13 cellular contexts compared by ENCODE assay signal in genomic region chr2:226760412-226761194, GRCh38. TPM values are rescaled to one million over a fixed set of nuclear protein-coding genes. Genes with fewer than 3 reads are reported as not detected.
DNase-seq lines count a peak whose midpoint lies in the region; ATAC-seq and TF ChIP-seq lines count a peak whose summit lies in the region.
"Had no signal": no experiment of that assay in that cellular context is flagged by ENCODE, and none has a peak within 500 bp of the region (broad histone marks: within the 10 kb centered on the region; RNA-seq: fewer than 3 reads in every experiment).

No MANE protein-coding gene starts in this region.

- H3K4me1 Mint-ChIP-seq in activated T-cell treated with anti-CD3 and anti-CD28 coated beads, Interleukin-2, amount 50 U/mL, for 4 hours (ENCODE audit: low read depth) = no peaks in the 10 kb centered on the region

- 0% methylated on average over 1 of the region's 2 CpGs; no CpG with 5 or more reads in 1 of the 2 experiments for WGBS in IMR-90 (ENCODE audit: extremely low coverage in 2 of 2, insufficient read length in 1 of 2), 2 experiments
- 48% methylated on average over 2 of the region's 2 CpGs for WGBS in liver
- 81 to 84% methylated on average over 2 of the region's 2 CpGs for WGBS in tibial nerve, 2 donors

- H3K36me3 ChIP-seq in IMR-90 (ENCODE audit: control insufficient read depth, insufficient read depth, low read length) (peaks cover 21% of the 10 kb centered on the region), liver (ENCODE audit: control insufficient read depth in 4 of 4, insufficient read depth in 3 of 4, low read depth in 1 of 4, low read length in 3 of 4) (peaks cover 0 to 3% (median 0%) of the 10 kb centered on the region in 4 donors), tibial nerve (no peaks in the 10 kb centered on the region)

- peak overlapping the region; percentile 0 to 4; a peak in 1 of 4 replicates for H4K8ac ChIP-seq in IMR-90 (ENCODE audit: low read depth in 2 of 2, low read length in 2 of 2)

- CTCF ChIA-PET in IMR-90 (lab: Yijun Ruan, JAX) = interaction anchor here (0.5 to 1.3 kb wide), 2 partner anchors 13 to 234 kb away, joined by 3 read pairs; no protein-coding TSS in a partner anchor

- TF ChIP-seq POLR2A in IMR-90 (IDR thresholded peaks at IDR 0.05; ENCODE audit: low read depth, low read length) = no peak
- TF ChIP-seq POLR2A in tibial nerve (IDR thresholded peaks at IDR 0.05) = no peak

- no peaks in the 10 kb centered on the region for H3K27me3 Mint-ChIP-seq in activated T-cell treated with anti-CD3 and anti-CD28 coated beads, Interleukin-2, amount 50 U/mL, for 4 hours (ENCODE audit: low read depth)
- H3K27me3 Mint-ChIP-seq: CD4-positive, alpha-beta T cell had no signal

- peaks cover 3% of the 10 kb centered on the region for H3K36me3 Mint-ChIP-seq in activated T-cell treated with anti-CD3 and anti-CD28 coated beads, Interleukin-2, amount 50 U/mL, for 4 hours (ENCODE audit: insufficient read depth)

- in situ Hi-C loops in IMR-90 (cut with MboI; ENCODE audit: low sequenced_read_pairs) = no loop called here

- peak overlapping the region; percentile 81; the same call in 1 of the 2 replicates for H3K18ac ChIP-seq in IMR-90 (ENCODE audit: low read depth, low read length)

- intact Hi-C loops in IMR-90 (cut with micrococcal nuclease) = no loop called here

- H3K27me3 ChIP-seq in IMR-90 (ENCODE audit: control insufficient read depth, insufficient read depth, low read length) (no peaks in the 10 kb centered on the region), liver (ENCODE audit: control insufficient read depth in 4 of 4, insufficient read depth in 4 of 4, low read length in 3 of 4) (no peaks in the 10 kb centered on the region), tibial nerve (no peaks in the 10 kb centered on the region)

- no peak overlapping the region for H2AK5ac ChIP-seq in IMR-90 (ENCODE audit: low read depth, low read length)

- H3K4me1 ChIP-seq in IMR-90 (ENCODE audit: control insufficient read depth, insufficient read depth, low read length) (peaks cover 28% of the 10 kb centered on the region), liver (ENCODE audit: control insufficient read depth in 4 of 4, insufficient read depth in 4 of 4, low read length in 3 of 4) (peaks cover 9 to 45% (median 28%) of the 10 kb centered on the region in 4 donors), tibial nerve (peaks cover 0 to 33% (median 4%) of the 10 kb centered on the region in 4 donors)

- ATAC-seq in IMR-90 (ENCODE audit: low read depth) (peak; percentile 48), HG02610 (IDR thresholded peaks at IDR 0.05; ENCODE audit: unreplicated experiment) (no peak), HG02678 (IDR thresholded peaks at IDR 0.05; ENCODE audit: unreplicated experiment) (no peak)
- no peak for ATAC-seq in activated T-cell treated with anti-CD3 and anti-CD28 coated beads, Interleukin-2, amount 50 U/mL, for 4 hours

- peaks cover 38% of the 10 kb centered on the region; the same call in 1 of the 2 replicates for H4K20me1 ChIP-seq in IMR-90 (ENCODE audit: insufficient read depth, low read length)

- dilution Hi-C loops in IMR-90 (cut with HindIII; ENCODE audit: low sequenced_read_pairs, unreplicated experiment) = no loop called here

- H3K4me2 ChIP-seq in IMR-90 (ENCODE audit: low read depth, low read length) = peak overlapping the region; percentile 66

- peaks cover 4% of the 10 kb centered on the region for H3K9me3 Mint-ChIP-seq in activated T-cell treated with anti-CD3 and anti-CD28 coated beads, Interleukin-2, amount 50 U/mL, for 4 hours
- H3K9me3 Mint-ChIP-seq: CD4-positive, alpha-beta T cell had no signal

- H3K4me3 ChIP-seq in IMR-90 (ENCODE audit: insufficient read depth, low read depth, low read length) (no peak overlapping the region), cardiac fibroblast (replicated peaks in 1 of 2; ENCODE audit: low read depth in 2 of 2, low read length in 2 of 2) (no peak overlapping the region), liver (ENCODE audit: low read depth in 1 of 3, low read length in 3 of 3) (no peak overlapping the region), tibial nerve (no peak overlapping the region)

- H2AFZ ChIP-seq in IMR-90 (replicated peaks; ENCODE audit: low read length, poor library complexity) = no peak overlapping the region

- peaks cover 6% of the 10 kb centered on the region for H3K9me1 ChIP-seq in IMR-90 (ENCODE audit: insufficient read depth, low read length)

- H3K79me1 ChIP-seq in IMR-90 (ENCODE audit: low read depth in 1 of 2, low read length in 2 of 2) = peaks cover 17 to 66% of the 10 kb centered on the region in 2 experiments

- H3K56ac ChIP-seq in IMR-90 (ENCODE audit: extremely low read depth, insufficient read depth, low read length) = peak overlapping the region; percentile 5; the same call in 1 of the 2 replicates

- no peak overlapping the region for H2AK9ac ChIP-seq in IMR-90 (replicated peaks; ENCODE audit: low read depth, low read length, poor library complexity)

- peak overlapping the region; percentile 64; the same call in 1 of the 2 replicates for H4K5ac ChIP-seq in IMR-90 (ENCODE audit: low read depth, low read length)

- no peak overlapping the region for H4K91ac ChIP-seq in IMR-90 (ENCODE audit: insufficient read depth, low read depth, low read length)

- H3K9me3 ChIP-seq in IMR-90 (ENCODE audit: control insufficient read depth, insufficient read depth, low read length) (no peaks in the 10 kb centered on the region), liver (ENCODE audit: control insufficient read depth in 4 of 4, low read length in 3 of 4) (no peaks in the 10 kb centered on the region), tibial nerve (no peaks in the 10 kb centered on the region)

- H3K9ac ChIP-seq in IMR-90 (ENCODE audit: low read depth, low read length) (0 out of 2 replicates have a peak overlapping the region, but pooled peaks have one; percentile 38), liver (ENCODE audit: low read depth in 1 of 2, low read length in 2 of 2) (no peak overlapping the region)

- H3K4me3 Mint-ChIP-seq in activated T-cell treated with anti-CD3 and anti-CD28 coated beads, Interleukin-2, amount 50 U/mL, for 4 hours = no peak overlapping the region
- H3K4me3 Mint-ChIP-seq: CD4-positive, alpha-beta T cell; neural crest cell had no signal

- TF ChIP-seq RAD21 in IMR-90 (IDR thresholded peaks at IDR 0.05; ENCODE audit: low read length) = peak; percentile 7; the same call in 1 of the 2 replicates
- TF ChIP-seq RAD21 in liver (IDR thresholded peaks at IDR 0.05) = peak; percentile 62 to 71

- no TSS peak for BruUV-seq in IMR-90 (replicated peaks; lab: Mats Ljungman, UMichigan)

- H3K27ac ChIP-seq in IMR-90 (ENCODE audit: insufficient read depth, low read length) = peak overlapping the region; percentile 76
- peak overlapping the region; percentile 75 to 80 for H3K27ac ChIP-seq in liver (ENCODE audit: low read depth in 1 of 2, low read length in 2 of 2)
- no peak overlapping the region for H3K27ac ChIP-seq in tibial nerve

- peak overlapping the region; percentile 78 for H2BK120ac ChIP-seq in IMR-90 (ENCODE audit: low read depth, low read length)

- peak overlapping the region; percentile 50 for H3K23ac ChIP-seq in IMR-90 (ENCODE audit: low read depth, low read length)

- peak overlapping the region; percentile 51 for H3K4ac ChIP-seq in IMR-90 (ENCODE audit: low read depth, low read length)

- TF ChIP-seq CTCF in IMR-90 (conservative IDR thresholded peaks at IDR 0.05; ENCODE audit: low read depth, low read length) (no peak), cardiac fibroblast (IDR thresholded peaks at IDR 0.05; ENCODE audit: low read depth, low read length) (no peak), liver (IDR thresholded peaks at IDR 0.05; ENCODE audit: low read depth, low read length, missing input control) (no peak), tibial nerve (IDR thresholded peaks at IDR 0.05) (no peak)

- TF ChIP-seq EP300 in tibial nerve (IDR thresholded peaks at IDR 0.05) = peak in 1 of 2 donors; percentile 10

- peak overlapping the region; percentile 66 for H2BK20ac ChIP-seq in IMR-90 (ENCODE audit: low read depth, low read length)

- DNase-seq in AG08396 (ENCODE audit: low spot score) = peak; percentile 67
- peak; percentile 94 for DNase-seq in IMR-90
- peak; percentile 82 to 87 for DNase-seq in cardiac fibroblast (ENCODE audit: low read depth in 2 of 2)
- DNase-seq in activated T-cell treated with anti-CD3 and anti-CD28 coated beads, Interleukin-2, amount 50 U/mL, for 4 hours = no peak
- no peak for DNase-seq in tibial nerve (ENCODE audit: low spot score in 2 of 2)
- DNase-seq: anterior cingulate cortex; CD4-positive, alpha-beta T cell; NCI-H146; SHP77 had no signal

- H2BK5ac ChIP-seq in IMR-90 (ENCODE audit: low read depth, low read length, poor library complexity, severe bottlenecking) = peak overlapping the region; percentile 95

- POLR2A ChIA-PET in IMR-90 (lab: Charles Lee; ENCODE audit: unreplicated experiment) = interaction anchor here (0.6 kb wide), 2 partner anchors 39 to 283 kb away, joined by 6 to 8 read pairs; partner anchors contain the start of gene IRS1

- H3K14ac ChIP-seq in IMR-90 (replicated peaks; ENCODE audit: low read depth, low read length) = no peak overlapping the region; the same call in 1 of the 2 replicates

- no peak overlapping the region for H2BK15ac ChIP-seq in IMR-90 (ENCODE audit: low read depth, low read length)

TF ChIP-seq in IMR-90, 13 proteins besides CTCF, POLR2A, EP300 and RAD21 (continues in another document):
- TF ChIP-seq RFX5 (IDR thresholded peaks at IDR 0.05; ENCODE audit: low read depth, low read length) (no peak), MAFK (IDR thresholded peaks at IDR 0.05; ENCODE audit: low read depth, low read length) (peak; percentile 72), RCOR1 (IDR thresholded peaks at IDR 0.05; ENCODE audit: insufficient replicate concordance, low read length) (no peak), BHLHE40 (IDR thresholded peaks at IDR 0.05; ENCODE audit: low read depth, low read length) (peak; percentile 26; the same call in 1 of the 2 replicates), NFE2L2 (IDR thresholded peaks at IDR 0.05; ENCODE audit: low read depth, low read length) (no peak; the same call in 1 of the 2 replicates)

TF ChIP-seq in liver, 16 proteins besides CTCF, POLR2A, EP300 and RAD21 (continues in another document):
- TF ChIP-seq FOXA2 (IDR thresholded peaks at IDR 0.05) (peak; percentile 66), HNF4A (conservative IDR thresholded peaks at IDR 0.05) (peak; percentile 99 to 100), YY1 (IDR thresholded peaks at IDR 0.05) (peak; percentile 90), RXRA (IDR thresholded peaks at IDR 0.05) (peak; percentile 93 to 96)

RNA-seq across cellular contexts. Expression of gene IRS1, which starts 39.0 kb away (rescaled TPM):
- total RNA-seq in IMR-90 (2012; rRNA removed) = 21.1 and 29.4 TPM in 2 replicates
- polyA plus RNA-seq in IMR-90 (2012; rRNA removed) = 37.1 and 44.5 TPM in 2 replicates
- polyA plus RNA-seq in IMR-90 (2012; cell fraction: cytosol; rRNA removed) = 15.4 and 40.6 TPM in 2 replicates
- 20.3 and 39.6 TPM in 2 replicates for polyA plus RNA-seq in IMR-90 (2012; cell fraction: nucleus; rRNA removed; ENCODE audit: low replicate concordance)
- total RNA-seq in liver = 10 to 100 TPM in 1 of 2 donors, 1 to 10 TPM in 1; 8.3 to 11.6 TPM
- polyA plus RNA-seq in liver = 1 to 10 TPM; 7.4 to 8.9 TPM
- 1 to 10 TPM; 3.9 to 4.6 (median 4.6) TPM for total RNA-seq in activated T-cell treated with anti-CD3 and anti-CD28 coated beads, Interleukin-2, amount 50 U/mL, for 4 hours
- total RNA-seq in tibial nerve = 10 to 100 TPM in 3 of 4 donors, 1 to 10 TPM in 1; 9.4 to 11.7 (median 11.2) TPM

Comparison
In these comparisons a context has a peak if more than half of its experiments do, and no peak if none do; other contexts are left out.
1. DNase-seq: peak in AG08396 (single experiment), IMR-90 (single experiment) and cardiac fibroblast (2 of 2); none in activated T-cell treated with anti-CD3 and anti-CD28 coated beads, Interleukin-2, amount 50 U/mL, for 4 hours (single experiment) and tibial nerve (0 of 2).
2. H3K27ac ChIP-seq: peak in IMR-90 (single experiment) and liver (2 of 2); none in tibial nerve (0 of 4).